Comparison of ENCODE assay signal across 3 cellular contexts in genomic region chr4:139118365-139118764, GRCh38.
TF ChIP-seq lines count a peak whose summit lies in the region.

No MANE protein-coding gene starts in this region.

TF ChIP-seq in IMR-90, 13 proteins besides CTCF, POLR2A, EP300 and RAD21:
- no peak for TF ChIP-seq RFX5 (IDR thresholded peaks at IDR 0.05; ENCODE audit: low read depth, low read length)
- TF ChIP-seq BHLHE40 (IDR thresholded peaks at IDR 0.05; ENCODE audit: low read depth, low read length), result no peak
- TF ChIP-seq, protein P1, sequence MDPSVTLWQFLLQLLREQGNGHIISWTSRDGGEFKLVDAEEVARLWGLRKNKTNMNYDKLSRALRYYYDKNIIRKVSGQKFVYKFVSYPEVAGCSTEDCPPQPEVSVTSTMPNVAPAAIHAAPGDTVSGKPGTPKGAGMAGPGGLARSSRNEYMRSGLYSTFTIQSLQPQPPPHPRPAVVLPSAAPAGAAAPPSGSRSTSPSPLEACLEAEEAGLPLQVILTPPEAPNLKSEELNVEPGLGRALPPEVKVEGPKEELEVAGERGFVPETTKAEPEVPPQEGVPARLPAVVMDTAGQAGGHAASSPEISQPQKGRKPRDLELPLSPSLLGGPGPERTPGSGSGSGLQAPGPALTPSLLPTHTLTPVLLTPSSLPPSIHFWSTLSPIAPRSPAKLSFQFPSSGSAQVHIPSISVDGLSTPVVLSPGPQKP (IDR thresholded peaks at IDR 0.05; ENCODE audit: borderline replicate concordance, low read depth, low read length), result no peak
- no peak for TF ChIP-seq SMC3 (IDR thresholded peaks at IDR 0.05; ENCODE audit: low read depth, low read length)
- no peak for TF ChIP-seq CEBPB (IDR thresholded peaks at IDR 0.05; ENCODE audit: low read depth, low read length)
- TF ChIP-seq MAFK (IDR thresholded peaks at IDR 0.05; ENCODE audit: low read depth, low read length), result no peak
- no peak for TF ChIP-seq FOS (IDR thresholded peaks at IDR 0.05; ENCODE audit: low read depth, low read length)
- no peak for TF ChIP-seq RCOR1 (IDR thresholded peaks at IDR 0.05; ENCODE audit: insufficient replicate concordance, low read length)
- TF ChIP-seq MAZ (IDR thresholded peaks at IDR 0.05; ENCODE audit: borderline replicate concordance, low read depth, low read length), result no peak
- TF ChIP-seq, protein P2, sequence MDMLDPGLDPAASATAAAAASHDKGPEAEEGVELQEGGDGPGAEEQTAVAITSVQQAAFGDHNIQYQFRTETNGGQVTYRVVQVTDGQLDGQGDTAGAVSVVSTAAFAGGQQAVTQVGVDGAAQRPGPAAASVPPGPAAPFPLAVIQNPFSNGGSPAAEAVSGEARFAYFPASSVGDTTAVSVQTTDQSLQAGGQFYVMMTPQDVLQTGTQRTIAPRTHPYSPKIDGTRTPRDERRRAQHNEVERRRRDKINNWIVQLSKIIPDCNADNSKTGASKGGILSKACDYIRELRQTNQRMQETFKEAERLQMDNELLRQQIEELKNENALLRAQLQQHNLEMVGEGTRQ (IDR thresholded peaks at IDR 0.05; ENCODE audit: low read depth, low read length), result no peak
- no peak for TF ChIP-seq CHD1 (IDR thresholded peaks at IDR 0.05; ENCODE audit: low read depth, low read length)
- no peak for TF ChIP-seq NFE2L2 (IDR thresholded peaks at IDR 0.05; ENCODE audit: low read depth, low read length)
- TF ChIP-seq MXI1 (IDR thresholded peaks at IDR 0.05; ENCODE audit: borderline replicate concordance, low read depth, low read length), result no peak

TF ChIP-seq in WTC11, 78 proteins besides CTCF, POLR2A, EP300 and RAD21 (continues in another document):
- TF ChIP-seq NR1H2 (CRISPR knock-in tag; IDR thresholded peaks at IDR 0.05) (no peak), ELF4 (CRISPR knock-in tag; IDR thresholded peaks at IDR 0.05; ENCODE audit: low read depth) (no peak), TEAD4 (CRISPR knock-in tag; IDR thresholded peaks at IDR 0.05) (no peak), SMAD4 (CRISPR knock-in tag; IDR thresholded peaks at IDR 0.05) (no peak), CBFB (CRISPR knock-in tag; IDR thresholded peaks at IDR 0.05; ENCODE audit: low read depth) (no peak), PRDM15 (CRISPR knock-in tag; IDR thresholded peaks at IDR 0.05) (no peak)
- TF ChIP-seq, protein P3, sequence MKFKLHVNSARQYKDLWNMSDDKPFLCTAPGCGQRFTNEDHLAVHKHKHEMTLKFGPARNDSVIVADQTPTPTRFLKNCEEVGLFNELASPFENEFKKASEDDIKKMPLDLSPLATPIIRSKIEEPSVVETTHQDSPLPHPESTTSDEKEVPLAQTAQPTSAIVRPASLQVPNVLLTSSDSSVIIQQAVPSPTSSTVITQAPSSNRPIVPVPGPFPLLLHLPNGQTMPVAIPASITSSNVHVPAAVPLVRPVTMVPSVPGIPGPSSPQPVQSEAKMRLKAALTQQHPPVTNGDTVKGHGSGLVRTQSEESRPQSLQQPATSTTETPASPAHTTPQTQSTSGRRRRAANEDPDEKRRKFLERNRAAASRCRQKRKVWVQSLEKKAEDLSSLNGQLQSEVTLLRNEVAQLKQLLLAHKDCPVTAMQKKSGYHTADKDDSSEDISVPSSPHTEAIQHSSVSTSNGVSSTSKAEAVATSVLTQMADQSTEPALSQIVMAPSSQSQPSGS (CRISPR knock-in tag; IDR thresholded peaks at IDR 0.05; ENCODE audit: borderline replicate concordance, low read depth), result no peak
- TF ChIP-seq, protein P4, sequence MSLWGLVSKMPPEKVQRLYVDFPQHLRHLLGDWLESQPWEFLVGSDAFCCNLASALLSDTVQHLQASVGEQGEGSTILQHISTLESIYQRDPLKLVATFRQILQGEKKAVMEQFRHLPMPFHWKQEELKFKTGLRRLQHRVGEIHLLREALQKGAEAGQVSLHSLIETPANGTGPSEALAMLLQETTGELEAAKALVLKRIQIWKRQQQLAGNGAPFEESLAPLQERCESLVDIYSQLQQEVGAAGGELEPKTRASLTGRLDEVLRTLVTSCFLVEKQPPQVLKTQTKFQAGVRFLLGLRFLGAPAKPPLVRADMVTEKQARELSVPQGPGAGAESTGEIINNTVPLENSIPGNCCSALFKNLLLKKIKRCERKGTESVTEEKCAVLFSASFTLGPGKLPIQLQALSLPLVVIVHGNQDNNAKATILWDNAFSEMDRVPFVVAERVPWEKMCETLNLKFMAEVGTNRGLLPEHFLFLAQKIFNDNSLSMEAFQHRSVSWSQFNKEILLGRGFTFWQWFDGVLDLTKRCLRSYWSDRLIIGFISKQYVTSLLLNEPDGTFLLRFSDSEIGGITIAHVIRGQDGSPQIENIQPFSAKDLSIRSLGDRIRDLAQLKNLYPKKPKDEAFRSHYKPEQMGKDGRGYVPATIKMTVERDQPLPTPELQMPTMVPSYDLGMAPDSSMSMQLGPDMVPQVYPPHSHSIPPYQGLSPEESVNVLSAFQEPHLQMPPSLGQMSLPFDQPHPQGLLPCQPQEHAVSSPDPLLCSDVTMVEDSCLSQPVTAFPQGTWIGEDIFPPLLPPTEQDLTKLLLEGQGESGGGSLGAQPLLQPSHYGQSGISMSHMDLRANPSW (CRISPR knock-in tag; conservative IDR thresholded peaks at IDR 0.05; ENCODE audit: low read depth), result no peak

TF ChIP-seq in HepG2, 621 proteins besides CTCF, POLR2A, EP300 and RAD21:
- TF ChIP-seq ZNF678 (CRISPR knock-in tag; IDR thresholded peaks at IDR 0.05) (no peak), ZNF546 (CRISPR knock-in tag; conservative IDR thresholded peaks at IDR 0.05) (no peak), DPF2 (CRISPR knock-in tag; IDR thresholded peaks at IDR 0.05; ENCODE audit: borderline replicate concordance, low read depth) (no peak), ARID4A (CRISPR knock-in tag; IDR thresholded peaks at IDR 0.05; ENCODE audit: borderline replicate concordance) (no peak), ZBTB7B (CRISPR knock-in tag; IDR thresholded peaks at IDR 0.05) (no peak), FOXJ3 (CRISPR knock-in tag; IDR thresholded peaks at IDR 0.05; ENCODE audit: borderline replicate concordance) (no peak), REL (CRISPR knock-in tag; conservative IDR thresholded peaks at IDR 0.05) (no peak), MZF1 (CRISPR knock-in tag; IDR thresholded peaks at IDR 0.05; ENCODE audit: borderline replicate concordance) (no peak), MLX (CRISPR knock-in tag; IDR thresholded peaks at IDR 0.05) (no peak), GATA4 (IDR thresholded peaks at IDR 0.05; ENCODE audit: borderline replicate concordance, low read depth) (no peak), PRPF4 (IDR thresholded peaks at IDR 0.05; ENCODE audit: low read depth, low read length, poor library complexity, severe bottlenecking) (no peak), KDM5A (IDR thresholded peaks at IDR 0.05; ENCODE audit: borderline replicate concordance, low read length) (no peak), IRX3 (CRISPR knock-in tag; IDR thresholded peaks at IDR 0.05; ENCODE audit: borderline replicate concordance, low read depth) (no peak), MLLT10 (CRISPR knock-in tag; IDR thresholded peaks at IDR 0.05) (no peak), ZNF879 (CRISPR knock-in tag; IDR thresholded peaks at IDR 0.05) (no peak), MAF1 (CRISPR knock-in tag; IDR thresholded peaks at IDR 0.05; ENCODE audit: borderline replicate concordance) (no peak)
- TF ChIP-seq, protein P5, sequence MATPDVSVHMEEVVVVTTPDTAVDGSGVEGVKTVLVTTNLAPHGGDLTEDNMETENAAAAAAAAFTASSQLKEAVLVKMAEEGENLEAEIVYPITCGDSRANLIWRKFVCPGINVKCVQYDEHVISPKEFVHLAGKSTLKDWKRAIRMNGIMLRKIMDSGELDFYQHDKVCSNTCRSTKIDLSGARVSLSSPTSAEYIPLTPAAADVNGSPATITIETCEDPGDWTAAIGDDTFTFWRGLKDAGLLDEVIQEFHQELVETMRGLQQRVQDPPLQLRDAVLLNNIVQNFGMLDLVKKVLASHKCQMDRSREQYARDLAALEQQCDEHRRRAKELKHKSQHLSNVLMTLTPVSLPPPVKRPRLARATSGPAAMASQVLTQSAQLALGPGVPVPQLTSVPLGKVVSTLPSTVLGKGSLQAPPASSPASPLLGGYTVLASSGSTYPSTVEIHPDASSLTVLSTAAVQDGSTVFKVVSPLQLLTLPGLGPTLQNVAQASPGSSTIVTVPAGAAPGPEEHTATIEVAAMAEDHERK (CRISPR knock-in tag; IDR thresholded peaks at IDR 0.05; ENCODE audit: low read depth), result no peak
- TF ChIP-seq, protein P6, sequence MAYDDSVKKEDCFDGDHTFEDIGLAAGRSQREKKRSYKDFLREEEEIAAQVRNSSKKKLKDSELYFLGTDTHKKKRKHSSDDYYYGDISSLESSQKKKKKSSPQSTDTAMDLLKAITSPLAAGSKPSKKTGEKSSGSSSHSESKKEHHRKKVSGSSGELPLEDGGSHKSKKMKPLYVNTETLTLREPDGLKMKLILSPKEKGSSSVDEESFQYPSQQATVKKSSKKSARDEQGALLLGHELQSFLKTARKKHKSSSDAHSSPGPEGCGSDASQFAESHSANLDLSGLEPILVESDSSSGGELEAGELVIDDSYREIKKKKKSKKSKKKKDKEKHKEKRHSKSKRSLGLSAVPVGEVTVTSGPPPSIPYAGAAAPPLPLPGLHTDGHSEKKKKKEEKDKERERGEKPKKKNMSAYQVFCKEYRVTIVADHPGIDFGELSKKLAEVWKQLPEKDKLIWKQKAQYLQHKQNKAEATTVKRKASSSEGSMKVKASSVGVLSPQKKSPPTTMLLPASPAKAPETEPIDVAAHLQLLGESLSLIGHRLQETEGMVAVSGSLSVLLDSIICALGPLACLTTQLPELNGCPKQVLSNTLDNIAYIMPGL (CRISPR knock-in tag; IDR thresholded peaks at IDR 0.05; ENCODE audit: borderline replicate concordance in 1 of 2, low read depth in 1 of 2), result no peak
